In genomic region chr17:27778193-27778592, GRCh38 we compare ENCODE assay signal across 19 cellular contexts. TPM values are rescaled to one million over a fixed set of nuclear protein-coding genes. Genes with fewer than 3 reads are reported as not detected.
DNase-seq lines count a peak whose midpoint lies in the region; ATAC-seq, FAIRE-seq and TF ChIP-seq lines count a peak whose summit lies in the region.
"Had no signal": no experiment of that assay in that cellular context is flagged by ENCODE, and none has a peak within 500 bp of the region (broad histone marks: within the 10 kb centered on the region; RNA-seq: fewer than 3 reads in every experiment).

No MANE protein-coding gene starts in this region.

- no peaks in the 10 kb centered on the region for H3K27me3 Mint-ChIP-seq in Caco-2 (ENCODE audit: insufficient read depth, unreplicated experiment)

- no TSS peak for BruUV-seq in Caco-2 (replicated peaks; lab: Mats Ljungman, UMichigan)
- no TSS peak for BruUV-seq in K562 (replicated peaks; lab: Mats Ljungman, UMichigan)
- BruUV-seq in HepG2 (replicated peaks; lab: Mats Ljungman, UMichigan): no TSS peak

- TF ChIP-seq EP300 in K562 (IDR thresholded peaks at IDR 0.05; ENCODE audit: low read length): no peak
- no peak for TF ChIP-seq EP300 in HepG2 (IDR thresholded peaks at IDR 0.05; ENCODE audit: low read depth in 2 of 2, low read length in 2 of 2)
- no peak for TF ChIP-seq EP300 in HepG2 (CRISPR knock-in tag; IDR thresholded peaks at IDR 0.05; ENCODE audit: borderline replicate concordance)

- H3K9ac ChIP-seq in K562 (ENCODE audit: insufficient read depth in 1 of 2, low read depth in 2 of 2, low read length in 2 of 2) (no peak overlapping the region), HepG2 (ENCODE audit: insufficient read depth, low read depth, low read length) (no peak overlapping the region)

- TF ChIP-seq CTCF in Caco-2 (IDR thresholded peaks at IDR 0.05; ENCODE audit: insufficient read depth in 1 of 2, low read depth in 1 of 2, low read length in 1 of 2, severe bottlenecking in 1 of 2, unreplicated experiment in 1 of 2) (no peak), K562 (IDR thresholded peaks at IDR 0.05 in 2 of 3, conservative IDR thresholded peaks at IDR 0.05 in 1 of 3; ENCODE audit: insufficient read depth in 2 of 3, low read depth in 1 of 3, low read length in 3 of 3) (no peak), HepG2 (CRISPR knock-in tag; IDR thresholded peaks at IDR 0.05) (no peak)

- H3K79me2 ChIP-seq in K562 (ENCODE audit: control insufficient read depth, insufficient read depth, low read length) (no peaks in the 10 kb centered on the region), HepG2 (ENCODE audit: insufficient read depth, low read length) (no peaks in the 10 kb centered on the region)

- ATAC-seq in K562 (0 out of 3 replicates have a peak, but pooled peaks have one; percentile 42), HepG2 (no peak; the same call in 2 of the 3 replicates), GM18870 (IDR thresholded peaks at IDR 0.05; ENCODE audit: unreplicated experiment) (no peak)
- ATAC-seq: gastrocnemius medialis; stimulated activated naive B cell treated with anti-CD40 and anti-IgM and Interleukin-4, amounts not matched to agents 10 μg/mL and 1 μg/mL and 100 μg/mL, for 72 hours had no signal

- TF ChIP-seq RAD21 in K562 (CRISPR knock-in tag; conservative IDR thresholded peaks at IDR 0.05 in 1 of 2, IDR thresholded peaks at IDR 0.05 in 1 of 2) (no peak), HepG2 (CRISPR knock-in tag; IDR thresholded peaks at IDR 0.05) (no peak)

- H2AFZ ChIP-seq in K562 (ENCODE audit: low read depth, low read length) (no peak overlapping the region), HepG2 (ENCODE audit: low read length) (no peak overlapping the region)

- FAIRE-seq in K562 (lab: Jason Lieb, UNC) (peak; percentile 35), HepG2 (lab: Jason Lieb, UNC) (no peak)
- FAIRE-seq: G401.6 had no signal

- H3K9me3 ChIP-seq in Caco-2 (no peaks in the 10 kb centered on the region), K562 (replicated peaks; ENCODE audit: control insufficient read depth, insufficient read depth, low read depth, low read length) (no peaks in the 10 kb centered on the region), HepG2 (ENCODE audit: low read length) (no peaks in the 10 kb centered on the region)
- H3K9me3 ChIP-seq: gastrocnemius medialis, SJSA1 had no signal

- H3K9me3 Mint-ChIP-seq in Caco-2 (ENCODE audit: unreplicated experiment): no peaks in the 10 kb centered on the region
- H3K9me3 Mint-ChIP-seq: activated naive CD4-positive, alpha-beta T cell treated with anti-CD3 and anti-CD28 coated beads, Interleukin-2, amount 50 U/mL, for 72 hours; stimulated activated naive B cell treated with anti-CD40 and anti-IgM and Interleukin-4, amounts not matched to agents 10 μg/mL and 1 μg/mL and 100 μg/mL, for 72 hours had no signal

- H3K27ac Mint-ChIP-seq in Caco-2 (ENCODE audit: unreplicated experiment): peak overlapping the region; percentile 0
- H3K27ac Mint-ChIP-seq: activated naive CD4-positive, alpha-beta T cell treated with anti-CD3 and anti-CD28 coated beads, Interleukin-2, amount 50 U/mL, for 72 hours; stimulated activated naive B cell treated with anti-CD40 and anti-IgM and Interleukin-4, amounts not matched to agents 10 μg/mL and 1 μg/mL and 100 μg/mL, for 72 hours had no signal

- H3K4me2 ChIP-seq in K562 (ENCODE audit: insufficient read depth, low read length): no peak overlapping the region
- no peak overlapping the region for H3K4me2 ChIP-seq in HepG2 (ENCODE audit: low read depth, low read length)

- in situ Hi-C loops in K562 (cut with MboI): no loop called here
- in situ Hi-C loops in HepG2 (cut with HindIII; ENCODE audit: extremely low pct_ligation_motif_present, low pct_unique_long_range_greater_than_20kb): loop anchor here (10.0 kb wide), 1 partner anchor 63 kb away; no protein-coding TSS in a partner anchor

- no peaks in the 10 kb centered on the region for H3K36me3 ChIP-seq in Caco-2 (ENCODE audit: control insufficient read depth, insufficient read depth, low read length)
- H3K36me3 ChIP-seq in K562 (ENCODE audit: control insufficient read depth, insufficient read depth, low read length): no peaks in the 10 kb centered on the region
- no peaks in the 10 kb centered on the region for H3K36me3 ChIP-seq in HepG2 (replicated peaks in 1 of 2; ENCODE audit: control insufficient read depth in 1 of 2, insufficient read depth in 2 of 2, low read length in 2 of 2)
- H3K36me3 ChIP-seq: gastrocnemius medialis, SJSA1 had no signal

- no peaks in the 10 kb centered on the region for H4K20me1 ChIP-seq in K562 (replicated peaks; ENCODE audit: control insufficient read depth, insufficient read depth, low read length)
- no peaks in the 10 kb centered on the region for H4K20me1 ChIP-seq in HepG2 (ENCODE audit: insufficient read depth, low read length)

- TF ChIP-seq POLR2A in K562 (conservative IDR thresholded peaks at IDR 0.05) (no peak), HepG2 (IDR thresholded peaks at IDR 0.05; ENCODE audit: insufficient read depth in 1 of 2, low read depth in 2 of 2, low read length in 2 of 2) (no peak)

- POLR2A ChIA-PET in Caco-2 (lab: Charles Lee): no interaction called here
- POLR2A ChIA-PET in K562 (lab: Yijun Ruan, JAX): interaction anchor here (0.7 to 0.8 kb wide), 2 partner anchors 23 to 67 kb away, joined by 3 to 4 read pairs; partner anchors contain the start of gene NOS2
- POLR2A ChIA-PET in HepG2 (lab: Yijun Ruan, JAX): no interaction called here

- H3K27ac ChIP-seq in K562 (ENCODE audit: extremely low read depth, low read depth, low read length): no peak overlapping the region
- H3K27ac ChIP-seq in HepG2 (ENCODE audit: extremely low read length, insufficient read depth, low read length): no peak overlapping the region
- H3K27ac ChIP-seq: C4-2B, gastrocnemius medialis, SJSA1 had no signal

- H3K4me3 ChIP-seq in Caco-2 (ENCODE audit: low read depth, low read length) (no peak overlapping the region), K562 (no peak overlapping the region), HepG2 (replicated peaks in 1 of 3; ENCODE audit: insufficient read depth in 1 of 3, low read depth in 2 of 3, low read length in 3 of 3) (no peak overlapping the region)
- H3K4me3 ChIP-seq: gastrocnemius medialis, SJSA1 had no signal

- intact Hi-C loops in Caco-2 (cut with micrococcal nuclease; ENCODE audit: unreplicated experiment): no loop called here
- intact Hi-C loops in K562 (cut with micrococcal nuclease): no loop called here
- intact Hi-C loops in HepG2 (cut with micrococcal nuclease; ENCODE audit: unreplicated experiment): no loop called here

- peaks cover 14% of the 10 kb centered on the region for H3K36me3 Mint-ChIP-seq in Caco-2 (ENCODE audit: insufficient read depth, unreplicated experiment)
- H3K36me3 Mint-ChIP-seq: activated naive CD4-positive, alpha-beta T cell treated with anti-CD3 and anti-CD28 coated beads, Interleukin-2, amount 50 U/mL, for 72 hours; stimulated activated naive B cell treated with anti-CD40 and anti-IgM and Interleukin-4, amounts not matched to agents 10 μg/mL and 1 μg/mL and 100 μg/mL, for 72 hours had no signal

- CTCF ChIA-PET in Caco-2 (lab: Charles Lee) (interaction anchor here (0.8 to 1.7 kb wide), 5 partner anchors 18 to 320 kb away, joined by 3 to 6 read pairs (median 3); no protein-coding TSS in a partner anchor), K562 (lab: Yijun Ruan, JAX; ENCODE audit: low intra/inter-chr PET ratio) (no interaction called here), HepG2 (lab: Yijun Ruan, JAX; ENCODE audit: low intra/inter-chr PET ratio, low total read pairs) (no interaction called here)

- H3K27me3 ChIP-seq in Caco-2 (replicated peaks; ENCODE audit: control insufficient read depth, insufficient read depth, low read length) (no peaks in the 10 kb centered on the region), K562 (ENCODE audit: control insufficient read depth in 2 of 2, insufficient read depth in 2 of 2, low read length in 2 of 2) (peaks cover 41 to 63% of the 10 kb centered on the region in 2 experiments), HepG2 (ENCODE audit: control insufficient read depth in 1 of 2, insufficient read depth in 2 of 2, low read length in 2 of 2) (peaks cover 0 to 4% of the 10 kb centered on the region in 2 experiments; a peak in 2 of 5 replicates)
- H3K27me3 ChIP-seq: gastrocnemius medialis, SJSA1 had no signal

- no peak overlapping the region for H3K4me3 Mint-ChIP-seq in Caco-2 (ENCODE audit: unreplicated experiment)
- H3K4me3 Mint-ChIP-seq: stimulated activated naive B cell treated with anti-CD40 and anti-IgM and Interleukin-4, amounts not matched to agents 10 μg/mL and 1 μg/mL and 100 μg/mL, for 72 hours had no signal

- peaks cover 8% of the 10 kb centered on the region for H3K4me1 Mint-ChIP-seq in Caco-2 (ENCODE audit: low read depth, unreplicated experiment)
- H3K4me1 Mint-ChIP-seq: stimulated activated naive B cell treated with anti-CD40 and anti-IgM and Interleukin-4, amounts not matched to agents 10 μg/mL and 1 μg/mL and 100 μg/mL, for 72 hours had no signal

- H3K4me1 ChIP-seq in Caco-2: no peaks in the 10 kb centered on the region
- H3K4me1 ChIP-seq in K562 (replicated peaks in 1 of 2; ENCODE audit: control insufficient read depth in 2 of 2, insufficient read depth in 2 of 2, low read length in 2 of 2): peaks cover 6 to 8% of the 10 kb centered on the region in 2 experiments; a peak in 4 of 5 replicates
- H3K4me1 ChIP-seq in HepG2 (ENCODE audit: insufficient read depth, low read length): peaks cover 11% of the 10 kb centered on the region; the same call in 1 of the 2 replicates
- H3K4me1 ChIP-seq: gastrocnemius medialis, SJSA1 had no signal

- no peaks in the 10 kb centered on the region for H3K9me1 ChIP-seq in K562 (ENCODE audit: control insufficient read depth, insufficient read depth, low read length)

- DNase-seq in Caco-2 (no peak), LHCN-M2 (ENCODE audit: low read depth) (peak; percentile 5), K562 (ENCODE audit: extremely low read depth in 1 of 4, low spot score in 3 of 4) (peak in 2 of 4 experiments; percentile 20 to 27), HepG2 (ENCODE audit: low spot score) (no peak), NCI-H146 (lab: John Stamatoyannopoulos, UW) (no peak), HuH-7.5 (ENCODE audit: low spot score) (no peak), NCI-H1417 (lab: John Stamatoyannopoulos, UW) (no peak)
- DNase-seq: dermis blood vessel endothelial cell; gastrocnemius medialis; islet precursor cell; NCI-H1694 treated with DMSO at 0.1 percent for 48 hours; stimulated activated CD4-positive, alpha-beta T cell treated with anti-CD3 and anti-CD28 coated beads, Interleukin-2, amount 100 ng/mL, for 48 hours; stimulated activated naive B cell treated with anti-CD40 and anti-IgM and Interleukin-4, amounts not matched to agents 10 μg/mL and 1 μg/mL and 100 μg/mL, for 72 hours had no signal

- 11% methylated on average over 3 of the region's 3 CpGs for WGBS in K562 (ENCODE audit: insufficient coverage, low coverage, missing lambda C conversion rate)
- 54% methylated on average over 3 of the region's 3 CpGs for WGBS in HepG2 (ENCODE audit: low lambda C conversion rate)

RNA-seq across cellular contexts. Expression of gene NOS2, which starts 22.1 kb away (rescaled TPM):
- 19.0 and 21.1 TPM in 2 replicates for total RNA-seq in Caco-2 (2022)
- not detected in 2 replicates for total RNA-seq in LHCN-M2 (2014; rRNA removed)
- polyA plus RNA-seq in LHCN-M2 (2012): not detected
- total RNA-seq in K562 (2011; cell fraction: chromatin; rRNA removed; ENCODE audit: low replicate concordance): not detected in 2 replicates
- total RNA-seq in K562 (2011; cell fraction: nucleolus; rRNA removed): not detected in 2 replicates
- total RNA-seq in K562 (2011; cell fraction: nucleoplasm; rRNA removed): not detected in 2 replicates
- not detected in 2 replicates for total RNA-seq in K562 (2014; rRNA removed)
- not detected in 2 replicates for total RNA-seq in K562 (2014; rRNA removed; fragmentation: Illumina TruSeq; extraction: Trizol)
- not detected in 2 replicates for total RNA-seq in K562 (2015; rRNA removed; fragmentation: Illumina TruSeq; extraction: Trizol)
- total RNA-seq in K562 (2021): not detected in 2 replicates
- not detected in 2 replicates for polyA plus RNA-seq in K562 (2011; rRNA removed)
- polyA plus RNA-seq in K562 (2011; cell fraction: cytosol; rRNA removed): 0.01 TPM in 1 of 2 replicates, not detected in the other
- polyA plus RNA-seq in K562 (2011; cell fraction: nucleus; rRNA removed): not detected in 2 replicates
- not detected in 2 replicates for polyA plus RNA-seq in K562 (2012)
- polyA plus RNA-seq in K562 (2014; fragmentation: Illumina TruSeq; extraction: Trizol): not detected in 2 replicates
- not detected for polyA plus RNA-seq in K562 (2014; fragmentation: Nextera tagmentation; extraction: Ambion mirVana)
- not detected in 2 replicates for polyA plus RNA-seq in K562 (2014; rRNA removed)
- not detected in 2 replicates for polyA minus RNA-seq in K562 (2011; rRNA and poly(A)+ RNA removed)
- not detected in 2 replicates for polyA minus RNA-seq in K562 (2011; cell fraction: cytosol; rRNA and poly(A)+ RNA removed)
- polyA minus RNA-seq in K562 (2011; cell fraction: nucleus; rRNA and poly(A)+ RNA removed): not detected in 2 replicates
- total RNA-seq in HepG2 (2016; rRNA removed; fragmentation: Illumina TruSeq; extraction: Trizol): 0.02 TPM in 1 of 2 replicates, not detected in the other
- not detected in 2 replicates for total RNA-seq in HepG2 (2016; cell fraction: cytosol; rRNA removed; fragmentation: Illumina TruSeq; extraction: Trizol; ENCODE audit: low read depth)
- total RNA-seq in HepG2 (2016; cell fraction: insoluble cytoplasmic fraction; rRNA removed; fragmentation: Illumina TruSeq; extraction: Trizol): not detected in 2 replicates
- total RNA-seq in HepG2 (2016; cell fraction: membrane; rRNA removed; fragmentation: Illumina TruSeq; extraction: Trizol): not detected in 2 replicates
- total RNA-seq in HepG2 (2016; cell fraction: nucleus; rRNA removed; fragmentation: Illumina TruSeq; extraction: Trizol): not detected in 2 replicates
- 0.03 TPM in 1 of 2 replicates, not detected in the other for polyA plus RNA-seq in HepG2 (2011; rRNA removed)
- not detected in 2 replicates for polyA plus RNA-seq in HepG2 (2011; cell fraction: cytosol; rRNA removed)
- not detected in 2 replicates for polyA plus RNA-seq in HepG2 (2011; cell fraction: nucleus; rRNA removed)
- polyA plus RNA-seq in HepG2 (2012): not detected in 2 replicates
- not detected in 2 replicates for polyA plus RNA-seq in HepG2 (2016; cell fraction: cytosol; fragmentation: Illumina TruSeq; extraction: Trizol; ENCODE audit: low read depth)
- polyA plus RNA-seq in HepG2 (2016; cell fraction: insoluble cytoplasmic fraction; fragmentation: Illumina TruSeq; extraction: Trizol; ENCODE audit: low read depth): not detected in 2 replicates
- polyA plus RNA-seq in HepG2 (2016; cell fraction: membrane; fragmentation: Illumina TruSeq; extraction: Trizol; ENCODE audit: low read depth): not detected in 2 replicates
- polyA plus RNA-seq in HepG2 (2016; cell fraction: nucleus; fragmentation: Illumina TruSeq; extraction: Trizol; ENCODE audit: insufficient read depth, low read depth): not detected in 2 replicates
- polyA minus RNA-seq in HepG2 (2011; rRNA and poly(A)+ RNA removed; ENCODE audit: low replicate concordance): not detected in 2 replicates
- polyA minus RNA-seq in HepG2 (2011; cell fraction: cytosol; rRNA and poly(A)+ RNA removed): not detected in 2 replicates
- polyA minus RNA-seq in HepG2 (2011; cell fraction: nucleus; rRNA and poly(A)+ RNA removed): not detected in 2 replicates
- total RNA-seq: activated naive CD4-positive, alpha-beta T cell treated with anti-CD3 and anti-CD28 coated beads, Interleukin-2, amount 50 U/mL, for 72 hours; pulmonary artery endothelial cell; SJSA1 had no signal

Comparison
In these comparisons a context has a peak if more than half of its experiments do, and no peak if none do; other contexts are left out.
1. RNA of gene NOS2, which starts 22.1 kb away (total RNA-seq): 19.0 to 21.1 TPM in Caco-2; 0.02 TPM in HepG2, not detected in LHCN-M2 and not detected in K562; every median in the first group is over 10 times any median in the second.